In genomic region chr14:92121670-92122350, GRCh38 we compare ENCODE assay signal across 1 cellular context.
TF ChIP-seq lines count a peak whose summit lies in the region.

CPSF2 (plus strand) TSS chr14:92121969; CDS start chr14:92130985, 9,016 bp downstream.
NDUFB1 (minus strand) TSS chr14:92121706; CDS start chr14:92117637, 4,069 bp downstream.

TF ChIP-seq in K562, 482 proteins besides CTCF, POLR2A, EP300 and RAD21 (continued from another document and continues in another):
- no peak for TF ChIP-seq THRAP3 (IDR thresholded peaks at IDR 0.05; ENCODE audit: borderline replicate concordance)
- TF ChIP-seq SIN3B (IDR thresholded peaks at IDR 0.05; ENCODE audit: low read depth): peak; percentile 58
- no peak for TF ChIP-seq LARP7 (IDR thresholded peaks at IDR 0.05)
- TF ChIP-seq RBM34 (IDR thresholded peaks at IDR 0.05; ENCODE audit: borderline replicate concordance, insufficient read depth, low read length): no peak
- no peak for TF ChIP-seq BRF1 (IDR thresholded peaks at IDR 0.05; ENCODE audit: borderline replicate concordance, extremely low read depth, insufficient read length)
- TF ChIP-seq FOXK1 (CRISPR knock-in tag; IDR thresholded peaks at IDR 0.05; ENCODE audit: borderline replicate concordance): no peak
- TF ChIP-seq NCOR1 (IDR thresholded peaks at IDR 0.05): 0 out of 2 replicates have a peak, but pooled peaks have one; percentile 31
- 0 out of 2 replicates have a peak, but pooled peaks have one; percentile 35 for TF ChIP-seq PML (IDR thresholded peaks at IDR 0.05; ENCODE audit: low read length)
- peak; percentile 36 for TF ChIP-seq TFAP4 (CRISPR knock-in tag; IDR thresholded peaks at IDR 0.05; ENCODE audit: borderline replicate concordance)
- peak; percentile 45; the same call in 1 of the 2 replicates for TF ChIP-seq MAFF (IDR thresholded peaks at IDR 0.05; ENCODE audit: low read length)
- no peak for TF ChIP-seq ZHX1 (conservative IDR thresholded peaks at IDR 0.05; ENCODE audit: low read length)
- peak; percentile 99 for TF ChIP-seq BRD4 (IDR thresholded peaks at IDR 0.05)
- peak; percentile 20; the same call in 1 of the 2 replicates for TF ChIP-seq GABPA (tag; conservative IDR thresholded peaks at IDR 0.05; ENCODE audit: low read depth)
- peak; percentile 97 for TF ChIP-seq TAF9B (IDR thresholded peaks at IDR 0.05; ENCODE audit: partially characterized antibody)
- peak; percentile 80 for TF ChIP-seq ZFX (CRISPR knock-in tag; IDR thresholded peaks at IDR 0.05)
- peak; percentile 90 for TF ChIP-seq SUPT5H (IDR thresholded peaks at IDR 0.05)
- no peak for TF ChIP-seq NR0B1 (IDR thresholded peaks at IDR 0.05; ENCODE audit: partially characterized antibody)
- TF ChIP-seq HMGN3 (IDR thresholded peaks at IDR 0.05; ENCODE audit: borderline replicate concordance, extremely low read depth, insufficient read length, low read depth, low read length): peak; percentile 59
- TF ChIP-seq USF1 (CRISPR knock-in tag; IDR thresholded peaks at IDR 0.05): peak; percentile 47
- peak; percentile 98 for TF ChIP-seq TOE1 (IDR thresholded peaks at IDR 0.05; ENCODE audit: borderline replicate concordance)
- TF ChIP-seq TOE1 (CRISPR knock-in tag; IDR thresholded peaks at IDR 0.05; ENCODE audit: borderline replicate concordance, low read depth): no peak
- peak; percentile 46 for TF ChIP-seq NFIC (IDR thresholded peaks at IDR 0.05)
- peak; percentile 76 for TF ChIP-seq FOXM1 (IDR thresholded peaks at IDR 0.05; ENCODE audit: low read depth)
- no peak for TF ChIP-seq FOXM1 (CRISPR knock-in tag; IDR thresholded peaks at IDR 0.05; ENCODE audit: low read depth)
- peak; percentile 32; the same call in 1 of the 2 replicates for TF ChIP-seq MGA (IDR thresholded peaks at IDR 0.05)
- 0 out of 2 replicates have a peak, but pooled peaks have one; percentile 32 for TF ChIP-seq ILF3 (IDR thresholded peaks at IDR 0.05; ENCODE audit: borderline replicate concordance)
- TF ChIP-seq RFX1 (IDR thresholded peaks at IDR 0.05): no peak
- no peak for TF ChIP-seq ZNF124 (CRISPR knock-in tag; IDR thresholded peaks at IDR 0.05)
- TF ChIP-seq SMAD4 (CRISPR knock-in tag; conservative IDR thresholded peaks at IDR 0.05): peak; percentile 49; the same call in 1 of the 2 replicates
- TF ChIP-seq HNRNPLL (IDR thresholded peaks at IDR 0.05; ENCODE audit: low read depth, low read length, poor library complexity, severe bottlenecking): no peak
- TF ChIP-seq BCOR (IDR thresholded peaks at IDR 0.05): 0 out of 2 replicates have a peak, but pooled peaks have one; percentile 3
- TF ChIP-seq TCF7L2 (IDR thresholded peaks at IDR 0.05; ENCODE audit: low read depth, low read length): peak; percentile 89
- TF ChIP-seq RBBP5 (IDR thresholded peaks at IDR 0.05; ENCODE audit: borderline replicate concordance, insufficient read depth, low read length, poor library complexity, severe bottlenecking): peak; percentile 89
- peak; percentile 41 for TF ChIP-seq ZNF511 (CRISPR knock-in tag; IDR thresholded peaks at IDR 0.05)
- TF ChIP-seq SMAD1 (IDR thresholded peaks at IDR 0.05; ENCODE audit: low read depth, low read length, partially characterized antibody): peak; percentile 73
- peak; percentile 62 for TF ChIP-seq POLR2H (tag; IDR thresholded peaks at IDR 0.05; ENCODE audit: low read depth)
- no peak for TF ChIP-seq ZNF232 (CRISPR knock-in tag; IDR thresholded peaks at IDR 0.05)
- peak in 1 of 2 experiments; percentile 20; a peak in 1 of 4 replicates for TF ChIP-seq MAZ (CRISPR knock-in tag; conservative IDR thresholded peaks at IDR 0.05 in 1 of 2, IDR thresholded peaks at IDR 0.05 in 1 of 2)
- peak; percentile 18; the same call in 1 of the 2 replicates for TF ChIP-seq HCFC1 (IDR thresholded peaks at IDR 0.05; ENCODE audit: low read depth, low read length)
- peak; percentile 97 for TF ChIP-seq PHF8 (IDR thresholded peaks at IDR 0.05; ENCODE audit: borderline replicate concordance, low read length)
- TF ChIP-seq NBN (IDR thresholded peaks at IDR 0.05; ENCODE audit: low read depth): peak; percentile 62; the same call in 1 of the 2 replicates
- peak; percentile 90 for TF ChIP-seq NR2C1 (IDR thresholded peaks at IDR 0.05)
- peak; percentile 86 for TF ChIP-seq NR2C1 (tag; IDR thresholded peaks at IDR 0.05)
- peak in 1 of 2 experiments; percentile 17 for TF ChIP-seq E2F6 (IDR thresholded peaks at IDR 0.05; ENCODE audit: borderline replicate concordance in 1 of 2, extremely low read depth in 1 of 2, insufficient read depth in 1 of 2, insufficient read length in 1 of 2, low read depth in 1 of 2, low read length in 1 of 2, poor library complexity in 1 of 2, severe bottlenecking in 1 of 2)
- peak; percentile 73 for TF ChIP-seq CXXC5 (CRISPR knock-in tag; IDR thresholded peaks at IDR 0.05)
- TF ChIP-seq NFE2 (IDR thresholded peaks at IDR 0.05; ENCODE audit: low read depth): no peak
- no peak for TF ChIP-seq ZNF354B (CRISPR knock-in tag; IDR thresholded peaks at IDR 0.05)
- TF ChIP-seq GTF2A2 (tag; IDR thresholded peaks at IDR 0.05): 0 out of 2 replicates have a peak, but pooled peaks have one; percentile 50
- TF ChIP-seq MAFG (tag; conservative IDR thresholded peaks at IDR 0.05): no peak
- no peak for TF ChIP-seq NELFE (IDR thresholded peaks at IDR 0.05; ENCODE audit: insufficient read depth, insufficient read length)
- no peak for TF ChIP-seq CEBPG (CRISPR knock-in tag; IDR thresholded peaks at IDR 0.05)
- TF ChIP-seq CEBPG (tag; conservative IDR thresholded peaks at IDR 0.05 in 1 of 2, IDR thresholded peaks at IDR 0.05 in 1 of 2): no peak
- TF ChIP-seq ELF1 (tag; IDR thresholded peaks at IDR 0.05): no peak
